Comparison of ENCODE assay signal across 8 cellular contexts in the genomic region with DNA sequence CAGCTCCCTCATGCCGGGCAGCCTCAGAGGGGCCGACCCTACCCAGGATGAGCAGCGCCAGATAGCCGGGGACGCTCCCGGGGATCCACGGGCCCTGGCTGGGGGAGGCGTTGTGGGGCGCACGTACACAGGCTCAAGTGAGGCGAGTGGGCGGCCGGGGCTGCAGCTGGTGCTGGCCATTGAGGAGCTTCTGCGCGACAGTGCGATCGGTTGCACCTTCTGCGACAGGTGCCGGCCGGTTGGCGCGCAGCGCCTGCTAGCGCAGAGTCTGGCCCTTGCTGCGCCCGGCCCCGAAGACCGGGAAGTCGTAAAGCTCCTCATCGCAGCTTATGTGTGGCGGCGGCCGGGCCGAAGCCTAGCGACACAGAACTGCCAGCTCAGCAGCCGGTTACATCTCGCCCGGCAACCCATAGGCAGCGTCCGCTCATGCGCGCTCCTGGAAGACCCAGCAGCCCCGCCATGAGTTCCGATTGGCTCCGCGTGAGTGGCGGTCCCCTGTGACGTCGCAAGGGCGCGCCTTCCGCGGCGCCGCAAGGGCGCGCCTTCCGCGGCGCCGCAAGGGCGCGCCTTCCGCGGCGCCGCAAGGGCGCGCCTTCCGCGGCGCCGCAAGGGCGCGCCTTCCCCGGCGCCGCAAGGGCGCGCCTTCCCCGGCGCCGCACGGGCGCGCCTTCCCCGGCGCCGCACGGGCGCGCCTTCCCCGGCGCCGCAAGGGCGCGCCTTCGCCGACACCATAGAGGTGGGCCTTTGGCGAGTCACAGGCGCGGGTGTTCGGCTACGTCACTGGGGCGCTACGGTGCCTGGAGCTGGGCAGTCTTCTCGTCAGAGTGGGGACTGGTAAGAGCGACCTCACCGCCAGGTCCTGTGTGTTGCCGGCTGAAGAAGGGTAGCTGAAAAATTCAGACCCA.
A peak's percentile ranks its signal among the peaks of the same experiment; 100 is the strongest.
DNase-seq lines count a peak whose midpoint lies in the region; ATAC-seq and TF ChIP-seq lines count a peak whose summit lies in the region.
"Not testable (repeated sequence)": the region's sequence is repeated elsewhere in the genome, so short reads cannot be mapped to it uniquely, and the experiment has no call there.

No MANE protein-coding gene starts in this region.

- peak overlapping the region; percentile 91 for H3K9ac ChIP-seq in adipocyte (ENCODE audit: low read length)

- H3K27me3 ChIP-seq in adipocyte (replicated peaks; ENCODE audit: control insufficient read depth, insufficient read depth, low read length); heart left ventricle: not testable (repeated sequence)

- ATAC-seq in GM18498 (IDR thresholded peaks at IDR 0.05; ENCODE audit: unreplicated experiment), result peak; percentile 99
- peak; percentile 100 for ATAC-seq in HG02840 (IDR thresholded peaks at IDR 0.05; ENCODE audit: low FRiP score, unreplicated experiment)
- ATAC-seq in heart left ventricle, result peak; percentile 100

- peak overlapping the region; percentile 87 for H3K4me3 ChIP-seq in adipocyte (ENCODE audit: low read length)
- H3K4me3 ChIP-seq in heart left ventricle, result peak overlapping the region; percentile 59 to 81 (median 74)
- peak overlapping the region; percentile 44 for H3K4me3 ChIP-seq in urinary bladder (ENCODE audit: low read depth, low read length)

- not testable (repeated sequence) for H3K9me3 ChIP-seq in adipocyte (ENCODE audit: control insufficient read depth, low read length); heart left ventricle

- 1 to 15% (median 1%) methylated on average over 49 to 110 of the region's 110 CpGs for whole genome bisulfite sequencing in heart left ventricle, 4 donors
- 1% methylated on average over 101 of the region's 110 CpGs for WGBS in urinary bladder

- H3K36me3 ChIP-seq in adipocyte (ENCODE audit: control insufficient read depth, insufficient read depth, low read length, severe bottlenecking); heart left ventricle; urinary bladder (ENCODE audit: insufficient read depth): not testable (repeated sequence)

- peak in 1 of 2 donors; percentile 49 for TF ChIP-seq POLR2A in heart left ventricle (IDR thresholded peaks at IDR 0.05)

- H3K27ac ChIP-seq in heart left ventricle (peak overlapping the region; percentile 87 to 97 (median 94)), urinary bladder (ENCODE audit: low read depth) (peak overlapping the region; percentile 90)

- not testable (repeated sequence) for H3K4me1 ChIP-seq in adipocyte (ENCODE audit: control insufficient read depth, insufficient read depth, low read length); urinary bladder (ENCODE audit: insufficient read depth)
- peaks cover 0 to 19% (median 0%) of the 10 kb centered on the region in 12 donors for H3K4me1 ChIP-seq in heart left ventricle

- DNase-seq in NCI-H1417 treated with DMSO at 0.1 percent for 48 hours (lab: John Stamatoyannopoulos, UW), result peak; percentile 38
- DNase-seq in T follicular helper cell (ENCODE audit: low read depth), result peak; percentile 91
- DNase-seq in adipocyte (ENCODE audit: low read depth), result peak; percentile 96
- DNase-seq in heart left ventricle, result peak; percentile 95 to 98 (median 96)
- DNase-seq in putamen (ENCODE audit: low spot score), result peak; percentile 95

- peak in 2 of 12 donors; percentile 7 to 9 for TF ChIP-seq CTCF in heart left ventricle (IDR thresholded peaks at IDR 0.05)

- intact Hi-C loops in heart left ventricle (cut with DNase I), result not testable (repeated sequence)

Comparison
In these comparisons a context has a peak if more than half of its experiments do, and no peak if none do; other contexts are left out.
1. Peak in every context shown above with its lines: DNase-seq, ATAC-seq, H3K4me3 ChIP-seq and H3K27ac ChIP-seq.
2. DNase-seq: peak in every context shown above with its lines; median percentile 96 in adipocyte; 96 in heart left ventricle; 95 in putamen; 91 in T follicular helper cell; 38 in NCI-H1417 treated with DMSO at 0.1 percent for 48 hours.